ENCODE assay signal across 8 cellular contexts in the genomic region with DNA sequence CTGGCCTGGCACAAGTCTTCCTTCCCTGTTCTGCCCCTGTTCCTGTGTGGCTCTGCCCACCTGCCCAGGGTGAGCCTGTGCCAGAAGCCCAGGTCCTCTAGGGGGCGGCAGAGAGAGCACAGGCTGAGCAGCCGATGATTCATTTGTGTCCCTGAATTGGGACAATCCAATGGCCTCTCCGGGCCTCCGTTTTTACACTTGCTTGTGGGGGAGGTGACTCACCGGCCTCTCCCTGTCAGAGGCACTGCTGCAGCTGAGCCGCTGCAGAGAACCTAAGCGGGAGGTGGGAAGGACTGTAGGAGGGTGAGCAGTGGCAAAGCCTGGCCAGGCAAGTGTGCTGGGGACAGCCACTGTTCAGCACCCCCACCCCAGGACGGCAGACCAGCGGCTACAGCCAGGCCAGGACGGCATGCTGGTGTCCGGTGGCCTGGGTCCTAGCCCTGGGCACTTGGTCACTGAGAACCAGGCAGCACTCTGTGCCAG.
DNase-seq lines count a peak whose midpoint lies in the region; ATAC-seq and TF ChIP-seq lines count a peak whose summit lies in the region.

No MANE protein-coding gene starts in this region.

- H3K9me3 Mint-ChIP-seq in activated B cell treated with CpG ODN at 0.5 μM for 24 hours: no peaks in the 10 kb centered on the region

- H3K36me3 Mint-ChIP-seq in activated B cell treated with CpG ODN at 0.5 μM for 24 hours (ENCODE audit: low read depth): no peaks in the 10 kb centered on the region

- H3K4me1 Mint-ChIP-seq in activated B cell treated with CpG ODN at 0.5 μM for 24 hours: peaks cover 27% of the 10 kb centered on the region

- TF ChIP-seq CTCF in AG04450 (IDR thresholded peaks at IDR 0.05; ENCODE audit: low read depth, low read length) (peak; percentile 75), activated B cell treated with CpG ODN at 0.5 μM for 24 hours (IDR thresholded peaks at IDR 0.05) (no peak), choroid plexus epithelial cell (conservative IDR thresholded peaks at IDR 0.05; ENCODE audit: low read depth, low read length) (peak; percentile 89)

- intact Hi-C loops in activated B cell treated with CpG ODN at 0.5 μM for 24 hours (cut with micrococcal nuclease): loop anchor here (1.0 to 5.0 kb wide), 3 partner anchors 14 to 633 kb away; partner anchors contain the start of gene TMEM9B

- H3K4me3 Mint-ChIP-seq in activated B cell treated with CpG ODN at 0.5 μM for 24 hours: peak overlapping the region; percentile 46

- H3K27me3 Mint-ChIP-seq in activated B cell treated with CpG ODN at 0.5 μM for 24 hours: peaks cover 8% of the 10 kb centered on the region

- ATAC-seq in GM18873 (IDR thresholded peaks at IDR 0.05; ENCODE audit: low FRiP score, unreplicated experiment): peak; percentile 57
- peak; percentile 63 for ATAC-seq in HG03135 (IDR thresholded peaks at IDR 0.05; ENCODE audit: unreplicated experiment)
- peak; percentile 74 for ATAC-seq in activated B cell treated with CpG ODN at 0.5 μM for 24 hours (ENCODE audit: low read depth)
- peak; percentile 88 for ATAC-seq in left lobe of liver

- no peaks in the 10 kb centered on the region for H3K9me3 ChIP-seq in AG04450 (ENCODE audit: control insufficient read depth, insufficient read depth, low read length)

- H3K4me3 ChIP-seq in AG04450 (ENCODE audit: low read depth, low read length): no peak overlapping the region
- no peak overlapping the region for H3K4me3 ChIP-seq in choroid plexus epithelial cell (ENCODE audit: low read depth, low read length)

- no peak overlapping the region for H3K27ac Mint-ChIP-seq in activated B cell treated with CpG ODN at 0.5 μM for 24 hours

- POLR2A ChIA-PET in AG04450 (lab: Yijun Ruan, JAX) (no interaction called here), activated B cell treated with CpG ODN at 0.5 μM for 24 hours (lab: Charles Lee) (interaction anchor here (0.6 to 1.2 kb wide), 2 partner anchors 11 to 86 kb away, joined by 3 read pairs; no protein-coding TSS in a partner anchor)

- peak; percentile 10 for DNase-seq in AG04450 (ENCODE audit: low read depth, low spot score)
- peak; percentile 90 for DNase-seq in NCI-H2196 (lab: John Stamatoyannopoulos, UW; ENCODE audit: unreplicated experiment)
- peak; percentile 59 for DNase-seq in activated B cell treated with CpG ODN at 0.5 μM for 24 hours
- DNase-seq in choroid plexus epithelial cell (ENCODE audit: low read depth): peak; percentile 67
- DNase-seq in left lobe of liver (ENCODE audit: low spot score): peak; percentile 58
- DNase-seq in stimulated activated CD4-positive, alpha-beta T cell treated with anti-CD3 and anti-CD28 coated beads, Interleukin-4, amount 100 ng/mL, for 48 hours (ENCODE audit: low read depth in 2 of 2): peak; percentile 73 to 79

- CTCF ChIA-PET in AG04450 (lab: Charles Lee) (interaction anchor here (1.1 to 1.5 kb wide), 4 partner anchors 9 to 238 kb away, joined by 3 to 4 read pairs (median 4); no protein-coding TSS in a partner anchor), activated B cell treated with CpG ODN at 0.5 μM for 24 hours (lab: Charles Lee) (interaction anchor here (1.2 kb wide), 2 partner anchors 235 to 238 kb away, joined by 3 to 4 read pairs; no protein-coding TSS in a partner anchor)

- no peak overlapping the region for H3K27ac ChIP-seq in AG04450 (ENCODE audit: low read depth, low read length)

- peaks cover 14% of the 10 kb centered on the region for H3K27me3 ChIP-seq in AG04450 (ENCODE audit: control insufficient read depth, insufficient read depth, low read length)

Comparison
In these comparisons a context has a peak if more than half of its experiments do, and no peak if none do; other contexts are left out.
1. DNase-seq: peak in every context shown above with its lines; median percentile 90 in NCI-H2196; 76 in stimulated activated CD4-positive, alpha-beta T cell treated with anti-CD3 and anti-CD28 coated beads, Interleukin-4, amount 100 ng/mL, for 48 hours; 67 in choroid plexus epithelial cell; 59 in activated B cell treated with CpG ODN at 0.5 μM for 24 hours; 58 in left lobe of liver; 10 in AG04450.